In genomic region chr1:227368009-227368408, GRCh38 we compare ENCODE assay signal across 29 cellular contexts.
"Had no signal": no experiment of that assay in that cellular context is flagged by ENCODE, and none has a peak within 500 bp of the region (broad histone marks: within the 10 kb centered on the region; RNA-seq: fewer than 3 reads in every experiment).

No MANE protein-coding gene starts in this region.

- H2AFZ ChIP-seq: hepatocyte had no signal

- DNase-seq: colonic mucosa; cortex of kidney; dermis blood vessel endothelial cell; dorsolateral prefrontal cortex; effector CD4-positive, alpha-beta T cell; effector CD8-positive, alpha-beta T cell; effector memory CD4-positive, alpha-beta T cell; effector memory CD8-positive, alpha-beta T cell; endodermal cell; erythroblast; esophagus squamous epithelium; foreskin fibroblast; foreskin keratinocyte; foreskin melanocyte; gastrocnemius medialis; glutamatergic neuron; heart left ventricle; heart right ventricle had no signal

- H3K4me1 ChIP-seq: esophagus muscularis mucosa, esophagus squamous epithelium, foreskin keratinocyte, gastrocnemius medialis, gastroesophageal sphincter, heart left ventricle had no signal

- H3K27me3 Mint-ChIP-seq: dendritic cell treated with granulocyte-macrophage colony-stimulating factor and Interleukin-4, amounts not matched to agents 40 ng/mL and 50 ng/mL, for 4 days had no signal

- ATAC-seq: effector memory CD8-positive, alpha-beta T cell; esophagus mucosa; foreskin keratinocyte; gastrocnemius medialis; gastroesophageal sphincter; heart left ventricle; heart right ventricle had no signal

- H3K9me3 ChIP-seq: colonic mucosa, esophagus muscularis mucosa, esophagus squamous epithelium, gastrocnemius medialis, gastroesophageal sphincter had no signal

- H3K4me2 ChIP-seq: hepatocyte had no signal

- FAIRE-seq: colon, endometrium, endothelial cell of umbilical vein, frontal cortex had no signal

- H3K27me3 ChIP-seq: colonic mucosa, esophagus muscularis mucosa, esophagus squamous epithelium, foreskin keratinocyte, gastrocnemius medialis, gastroesophageal sphincter, heart left ventricle, heart right ventricle, hepatocyte had no signal

- H3K4me3 Mint-ChIP-seq: dendritic cell treated with granulocyte-macrophage colony-stimulating factor and Interleukin-4, amounts not matched to agents 40 ng/mL and 50 ng/mL, for 4 days; effector memory CD8-positive, alpha-beta T cell; endodermal cell had no signal

- H3K27ac ChIP-seq: colonic mucosa, coronary artery, dorsolateral prefrontal cortex, epithelial cell of prostate, esophagus muscularis mucosa, esophagus squamous epithelium, foreskin keratinocyte, gastrocnemius medialis, gastroesophageal sphincter, heart left ventricle, heart right ventricle, hepatocyte had no signal

- H3K9me3 Mint-ChIP-seq: dendritic cell treated with granulocyte-macrophage colony-stimulating factor and Interleukin-4, amounts not matched to agents 40 ng/mL and 50 ng/mL, for 4 days; effector memory CD8-positive, alpha-beta T cell; endodermal cell had no signal

- H3K4me3 ChIP-seq: colonic mucosa, coronary artery, dorsolateral prefrontal cortex, esophagus muscularis mucosa, esophagus squamous epithelium, gastrocnemius medialis, gastroesophageal sphincter, heart left ventricle, heart right ventricle, hepatocyte had no signal

- H3K27ac Mint-ChIP-seq: dendritic cell treated with granulocyte-macrophage colony-stimulating factor and Interleukin-4, amounts not matched to agents 40 ng/mL and 50 ng/mL, for 4 days; effector memory CD8-positive, alpha-beta T cell; endodermal cell had no signal

- H3K36me3 ChIP-seq: colonic mucosa, esophagus muscularis mucosa, esophagus squamous epithelium, gastrocnemius medialis, gastroesophageal sphincter, heart left ventricle, heart right ventricle had no signal

- H3K79me2 ChIP-seq: hepatocyte had no signal
